Comparison of ENCODE assay signal across 26 cellular contexts in the genomic region with DNA sequence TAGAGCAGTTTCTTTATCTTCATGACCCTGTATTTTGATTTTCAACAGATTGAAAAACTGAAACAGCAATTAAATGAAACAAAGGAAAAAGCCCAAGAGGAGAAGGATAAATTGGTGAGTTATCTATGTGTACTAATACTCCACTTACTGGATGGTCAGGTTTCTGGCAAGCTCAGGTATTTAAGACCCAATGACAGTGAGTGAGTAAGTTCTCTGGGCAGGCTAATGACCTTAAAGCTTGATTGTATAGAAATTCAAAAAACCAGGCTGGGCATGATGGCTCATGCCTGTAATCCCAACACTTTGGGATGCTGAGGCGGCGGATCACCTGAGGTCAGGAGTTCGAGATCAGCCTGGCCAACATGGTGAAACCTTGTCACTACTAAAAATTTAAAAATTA. TPM values are rescaled to one million over a fixed set of nuclear protein-coding genes. Genes with fewer than 3 reads are reported as not detected.
DNase-seq lines count a peak whose midpoint lies in the region; ATAC-seq, FAIRE-seq and TF ChIP-seq lines count a peak whose summit lies in the region.
"Had no signal": no experiment of that assay in that cellular context is flagged by ENCODE, and none has a peak within 500 bp of the region (broad histone marks: within the 10 kb centered on the region; RNA-seq: fewer than 3 reads in every experiment).

No MANE protein-coding gene starts in this region.

- BruUV-seq in mammary epithelial cell (replicated peaks; lab: Mats Ljungman, UMichigan) (no TSS peak), MCF 10A (replicated peaks; lab: Mats Ljungman, UMichigan) (no TSS peak)

- H3K4me3 ChIP-seq in mammary epithelial cell (replicated peaks in 1 of 3; ENCODE audit: insufficient read depth in 1 of 3, low read depth in 2 of 3, low read length in 3 of 3), result no peak overlapping the region
- no peak overlapping the region for H3K4me3 ChIP-seq in bronchial epithelial cell (ENCODE audit: low read depth, low read length)
- no peak overlapping the region for H3K4me3 ChIP-seq in naive thymus-derived CD4-positive, alpha-beta T cell (ENCODE audit: low read length)
- H3K4me3 ChIP-seq: BLaER1 treated with 17β-estradiol and CSF1 and Interleukin-3, amounts not matched to agents 10 nM and 100 nM; HAP-1 had no signal

- peak; percentile 93 for ATAC-seq in esophagus mucosa
- ATAC-seq in HG03159 (IDR thresholded peaks at IDR 0.05; ENCODE audit: unreplicated experiment), result no peak
- no peak for ATAC-seq in naive thymus-derived CD4-positive, alpha-beta T cell

- H3K4me3 Mint-ChIP-seq in MCF 10A (ENCODE audit: unreplicated experiment) (no peak overlapping the region), progenitor cell of endocrine pancreas (ENCODE audit: low read depth) (no peak overlapping the region)
- no peak overlapping the region for H3K4me3 Mint-ChIP-seq in naive thymus-derived CD4-positive, alpha-beta T cell
- H3K4me3 Mint-ChIP-seq: CD4-positive, alpha-beta memory T cell; HFFc6 had no signal

- no peak overlapping the region for H3K27ac ChIP-seq in mammary epithelial cell (ENCODE audit: insufficient read depth, low read depth, low read length)
- no peak overlapping the region for H3K27ac ChIP-seq in naive thymus-derived CD4-positive, alpha-beta T cell (ENCODE audit: low read depth, low read length)
- H3K27ac ChIP-seq: 22Rv1; BLaER1 treated with 17β-estradiol and CSF1 and Interleukin-3, amounts not matched to agents 10 nM and 100 nM had no signal

- no peak overlapping the region for H2AFZ ChIP-seq in mammary epithelial cell (ENCODE audit: low read depth, low read length)

- H3K27me3 Mint-ChIP-seq in MCF 10A (ENCODE audit: insufficient read depth, unreplicated experiment), result no peaks in the 10 kb centered on the region
- H3K27me3 Mint-ChIP-seq in progenitor cell of endocrine pancreas, result no peaks in the 10 kb centered on the region
- H3K27me3 Mint-ChIP-seq in naive thymus-derived CD4-positive, alpha-beta T cell, result peaks cover 0 to 3% (median 0%) of the 10 kb centered on the region in 5 donors
- H3K27me3 Mint-ChIP-seq: CD4-positive, alpha-beta memory T cell had no signal

- H3K27ac Mint-ChIP-seq in MCF 10A (ENCODE audit: low read depth, unreplicated experiment) (no peak overlapping the region), progenitor cell of endocrine pancreas (peak overlapping the region; percentile 12)
- no peak overlapping the region for H3K27ac Mint-ChIP-seq in naive thymus-derived CD4-positive, alpha-beta T cell
- H3K27ac Mint-ChIP-seq: CD4-positive, alpha-beta memory T cell; HFFc6 had no signal

- no peaks in the 10 kb centered on the region for H3K27me3 ChIP-seq in mammary epithelial cell (ENCODE audit: insufficient read depth, low read length)
- no peaks in the 10 kb centered on the region for H3K27me3 ChIP-seq in bronchial epithelial cell (ENCODE audit: control insufficient read depth, insufficient read depth, low read length)
- no peaks in the 10 kb centered on the region for H3K27me3 ChIP-seq in naive thymus-derived CD4-positive, alpha-beta T cell (ENCODE audit: control insufficient read depth in 2 of 2, insufficient read depth in 2 of 2, low read length in 2 of 2)
- H3K27me3 ChIP-seq: BLaER1 treated with 17β-estradiol and CSF1 and Interleukin-3, amounts not matched to agents 10 nM and 100 nM had no signal

- DNase-seq in mammary epithelial cell, result peak; percentile 60
- DNase-seq in MCF 10A (ENCODE audit: unreplicated experiment), result no peak
- peak; percentile 61 for DNase-seq in bronchial epithelial cell (ENCODE audit: low read depth)
- no peak for DNase-seq in progenitor cell of endocrine pancreas (ENCODE audit: low spot score, unreplicated experiment)
- DNase-seq in GM19240 (ENCODE audit: insufficient read length, low spot score), result no peak
- no peak for DNase-seq in naive thymus-derived CD4-positive, alpha-beta T cell
- DNase-seq: ACHN; AML-193; BE2C; Calu3; CD4-positive, alpha-beta memory T cell; COR-L47; DMS53; DMS79 treated with DMSO at 0.1 percent for 48 hours; GF-D8; GOT3; HFFc6 had no signal

- H3K9me3 ChIP-seq in mammary epithelial cell (replicated peaks; ENCODE audit: insufficient read depth, low read length), result no peaks in the 10 kb centered on the region
- H3K9me3 ChIP-seq in naive thymus-derived CD4-positive, alpha-beta T cell (ENCODE audit: control insufficient read depth in 2 of 3, low read length in 3 of 3), result no peaks in the 10 kb centered on the region
- H3K9me3 ChIP-seq: BE2C; BLaER1 treated with 17β-estradiol and CSF1 and Interleukin-3, amounts not matched to agents 10 nM and 100 nM; HAP-1 had no signal

- H3K79me2 ChIP-seq in mammary epithelial cell (ENCODE audit: insufficient read depth, low read length), result no peaks in the 10 kb centered on the region

- H3K9ac ChIP-seq in mammary epithelial cell (ENCODE audit: insufficient read depth, low read length), result no peak overlapping the region
- H3K9ac ChIP-seq: BLaER1 treated with 17β-estradiol and CSF1 and Interleukin-3, amounts not matched to agents 10 nM and 100 nM had no signal

- peaks cover 4% of the 10 kb centered on the region for H3K4me1 ChIP-seq in mammary epithelial cell (ENCODE audit: insufficient read depth, low read length)
- H3K4me1 ChIP-seq in naive thymus-derived CD4-positive, alpha-beta T cell (ENCODE audit: control insufficient read depth in 2 of 2, insufficient read depth in 2 of 2, low read length in 2 of 2), result no peaks in the 10 kb centered on the region
- H3K4me1 ChIP-seq: BE2C, HAP-1 had no signal

- POLR2A ChIA-PET in MCF 10A (lab: Yijun Ruan, JAX), result interaction anchor here (1.2 kb wide), 1 partner anchor 34 kb away, joined by 3 read pairs; no protein-coding TSS in a partner anchor
- POLR2A ChIA-PET in naive thymus-derived CD4-positive, alpha-beta T cell (lab: Charles Lee), result no interaction called here

- dilution Hi-C loops in mammary epithelial cell (cut with HindIII; ENCODE audit: low sequenced_read_pairs), result no loop called here

- H3K36me3 Mint-ChIP-seq in MCF 10A (ENCODE audit: insufficient read depth, unreplicated experiment) (no peaks in the 10 kb centered on the region), progenitor cell of endocrine pancreas (ENCODE audit: insufficient read depth) (no peaks in the 10 kb centered on the region)
- H3K36me3 Mint-ChIP-seq in naive thymus-derived CD4-positive, alpha-beta T cell, result no peaks in the 10 kb centered on the region
- H3K36me3 Mint-ChIP-seq: CD4-positive, alpha-beta memory T cell had no signal

- in situ Hi-C loops in mammary epithelial cell (cut with MboI; ENCODE audit: low sequenced_read_pairs in 2 of 2), result no loop called here

- H3K36me3 ChIP-seq in mammary epithelial cell (ENCODE audit: insufficient read depth, low read length) (no peaks in the 10 kb centered on the region), bronchial epithelial cell (ENCODE audit: control insufficient read depth, insufficient read depth, low read length) (no peaks in the 10 kb centered on the region)
- H3K36me3 ChIP-seq in naive thymus-derived CD4-positive, alpha-beta T cell (ENCODE audit: control insufficient read depth in 2 of 3, insufficient read depth in 3 of 3, low read length in 3 of 3), result no peaks in the 10 kb centered on the region
- H3K36me3 ChIP-seq: BE2C; BLaER1 treated with 17β-estradiol and CSF1 and Interleukin-3, amounts not matched to agents 10 nM and 100 nM; HAP-1 had no signal

- H3K9me3 Mint-ChIP-seq in MCF 10A (ENCODE audit: unreplicated experiment), result no peaks in the 10 kb centered on the region
- no peaks in the 10 kb centered on the region for H3K9me3 Mint-ChIP-seq in progenitor cell of endocrine pancreas (ENCODE audit: low read depth)
- no peaks in the 10 kb centered on the region for H3K9me3 Mint-ChIP-seq in naive thymus-derived CD4-positive, alpha-beta T cell
- H3K9me3 Mint-ChIP-seq: CD4-positive, alpha-beta memory T cell; HFFc6 had no signal

- 100% methylated on average over 2 of the region's 3 CpGs for WGBS in mammary epithelial cell (ENCODE audit: low coverage, missing lambda C conversion rate)

- intact Hi-C loops in mammary epithelial cell (cut with micrococcal nuclease) (no loop called here), MCF 10A (cut with micrococcal nuclease) (no loop called here)
- intact Hi-C loops in naive thymus-derived CD4-positive, alpha-beta T cell (cut with micrococcal nuclease), result no loop called here

- H4K20me1 ChIP-seq in mammary epithelial cell (ENCODE audit: insufficient read depth, low read length), result no peaks in the 10 kb centered on the region
- H4K20me1 ChIP-seq: BLaER1 treated with 17β-estradiol and CSF1 and Interleukin-3, amounts not matched to agents 10 nM and 100 nM had no signal

- H3K4me2 ChIP-seq in mammary epithelial cell (ENCODE audit: insufficient read depth, low read depth, low read length), result no peak overlapping the region
- H3K4me2 ChIP-seq: BLaER1 treated with 17β-estradiol and CSF1 and Interleukin-3, amounts not matched to agents 10 nM and 100 nM had no signal

- no peak for TF ChIP-seq CTCF in mammary epithelial cell (conservative IDR thresholded peaks at IDR 0.05 in 1 of 2, IDR thresholded peaks at IDR 0.05 in 1 of 2; ENCODE audit: extremely low read depth in 1 of 2, insufficient read depth in 1 of 2, low read depth in 1 of 2, low read length in 2 of 2)
- TF ChIP-seq CTCF in MCF 10A (IDR thresholded peaks at IDR 0.05; ENCODE audit: unreplicated experiment), result no peak
- no peak for TF ChIP-seq CTCF in bronchial epithelial cell (IDR thresholded peaks at IDR 0.05; ENCODE audit: insufficient read depth, low read length, severe bottlenecking)
- no peak for TF ChIP-seq CTCF in progenitor cell of endocrine pancreas (IDR thresholded peaks at IDR 0.05; ENCODE audit: unreplicated experiment)

- FAIRE-seq in bronchial epithelial cell (lab: Jason Lieb, UNC), result no peak
- FAIRE-seq: A204.1, GM12891, GM18507, H54 had no signal

- CTCF ChIA-PET in mammary epithelial cell (lab: Charles Lee; ENCODE audit: low non-redundant PET) (no interaction called here), MCF 10A (lab: Yijun Ruan, JAX) (interaction anchor here (3.2 kb wide), 1 partner anchor 11 kb away, joined by 11 read pairs; no protein-coding TSS in a partner anchor)
- CTCF ChIA-PET in naive thymus-derived CD4-positive, alpha-beta T cell (lab: Charles Lee), result interaction anchor here (0.6 kb wide), 1 partner anchor 11 kb away, joined by 3 read pairs; no protein-coding TSS in a partner anchor

- H3K4me1 Mint-ChIP-seq in MCF 10A (ENCODE audit: insufficient read depth, unreplicated experiment) (no peaks in the 10 kb centered on the region), progenitor cell of endocrine pancreas (ENCODE audit: low read depth) (peaks cover 3% of the 10 kb centered on the region)
- H3K4me1 Mint-ChIP-seq in naive thymus-derived CD4-positive, alpha-beta T cell, result peaks cover 0 to 3% (median 0%) of the 10 kb centered on the region in 7 donors
- H3K4me1 Mint-ChIP-seq: CD4-positive, alpha-beta memory T cell had no signal

RNA-seq across cellular contexts. Expression of gene BBOF1, which starts 10.0 kb away (rescaled TPM):
- total RNA-seq in mammary epithelial cell (1 to 10 TPM; 2.4 to 7.2 TPM), MCF 10A (2022) (2.0 and 4.2 TPM in 2 replicates), bronchial epithelial cell (1.3 and 1.9 TPM in 2 replicates), esophagus mucosa (2.5 TPM), progenitor cell of endocrine pancreas (4.5 and 5.6 TPM in 2 replicates)
- 0.90 TPM for polyA plus RNA-seq in mammary epithelial cell
- polyA minus RNA-seq in mammary epithelial cell, result 0.31 TPM
- 1 to 10 TPM in 4 of 5 experiments, under 1 TPM in 1; 0.80 to 4.0 (median 2.6) TPM for total RNA-seq in naive thymus-derived CD4-positive, alpha-beta T cell
- polyA plus RNA-seq in naive thymus-derived CD4-positive, alpha-beta T cell, result 1 to 10 TPM; 3.2 to 4.8 TPM

RNA-seq across cellular contexts. Expression of gene ENTPD5, which starts 10.0 kb away (rescaled TPM):
- total RNA-seq in mammary epithelial cell (10 to 100 TPM; 16.0 to 19.5 TPM), MCF 10A (2022) (13.9 and 15.8 TPM in 2 replicates), bronchial epithelial cell (13.7 TPM in 2 replicates), esophagus mucosa (20.0 TPM), progenitor cell of endocrine pancreas (13.9 and 14.2 TPM in 2 replicates)
- 7.8 TPM for polyA plus RNA-seq in mammary epithelial cell
- 12.0 TPM for polyA minus RNA-seq in mammary epithelial cell
- 10 to 100 TPM in 3 of 5 experiments, 1 to 10 TPM in 2; 8.6 to 17.1 (median 11.2) TPM for total RNA-seq in naive thymus-derived CD4-positive, alpha-beta T cell
- polyA plus RNA-seq in naive thymus-derived CD4-positive, alpha-beta T cell, result 1 to 10 TPM; 4.2 to 4.8 TPM

RNA-seq across cellular contexts. Expression of gene ALDH6A1, which starts 55.1 kb away (rescaled TPM):
- total RNA-seq in mammary epithelial cell, result 10 to 100 TPM in 1 of 2 donors, 1 to 10 TPM in 1; 8.4 to 10.2 TPM
- 4.9 TPM for polyA plus RNA-seq in mammary epithelial cell
- 2.5 TPM for polyA minus RNA-seq in mammary epithelial cell
- total RNA-seq in MCF 10A (2022), result 22.4 and 28.9 TPM in 2 replicates
- 15.1 and 22.1 TPM in 2 replicates for total RNA-seq in bronchial epithelial cell
- 17.0 TPM for total RNA-seq in esophagus mucosa
- 55.4 and 57.3 TPM in 2 replicates for total RNA-seq in progenitor cell of endocrine pancreas
- 10 to 100 TPM in 4 of 5 experiments, 1 to 10 TPM in 1; 8.9 to 23.7 (median 19.2) TPM for total RNA-seq in naive thymus-derived CD4-positive, alpha-beta T cell
- polyA plus RNA-seq in naive thymus-derived CD4-positive, alpha-beta T cell, result 10 to 100 TPM; 28.2 to 39.9 TPM

RNA-seq across cellular contexts. Expression of gene LIN52, which starts 55.6 kb away (rescaled TPM):
- total RNA-seq in mammary epithelial cell, result 1 to 10 TPM; 3.8 to 10.0 TPM
- 5.7 TPM for polyA plus RNA-seq in mammary epithelial cell
- polyA minus RNA-seq in mammary epithelial cell, result 17.8 TPM
- total RNA-seq in MCF 10A (2022), result 8.7 and 9.5 TPM in 2 replicates
- total RNA-seq in bronchial epithelial cell, result 7.9 and 8.4 TPM in 2 replicates
- total RNA-seq in esophagus mucosa, result 3.5 TPM
- total RNA-seq in progenitor cell of endocrine pancreas, result 13.4 and 14.3 TPM in 2 replicates
- total RNA-seq in naive thymus-derived CD4-positive, alpha-beta T cell, result 10 to 100 TPM in 1 of 5 experiments, 1 to 10 TPM in 4; 6.6 to 16.3 (median 9.4) TPM
- 10 to 100 TPM; 12.4 to 13.8 TPM for polyA plus RNA-seq in naive thymus-derived CD4-positive, alpha-beta T cell

Comparison
In these comparisons a context has a peak if more than half of its experiments do, and no peak if none do; other contexts are left out.
1. DNase-seq: peak in mammary epithelial cell (single experiment) and bronchial epithelial cell (single experiment); none in MCF 10A (single experiment), progenitor cell of endocrine pancreas (single experiment), GM19240 (single experiment) and naive thymus-derived CD4-positive, alpha-beta T cell (0 of 9).